2 cellular contexts compared by ENCODE assay signal in the genomic region with DNA sequence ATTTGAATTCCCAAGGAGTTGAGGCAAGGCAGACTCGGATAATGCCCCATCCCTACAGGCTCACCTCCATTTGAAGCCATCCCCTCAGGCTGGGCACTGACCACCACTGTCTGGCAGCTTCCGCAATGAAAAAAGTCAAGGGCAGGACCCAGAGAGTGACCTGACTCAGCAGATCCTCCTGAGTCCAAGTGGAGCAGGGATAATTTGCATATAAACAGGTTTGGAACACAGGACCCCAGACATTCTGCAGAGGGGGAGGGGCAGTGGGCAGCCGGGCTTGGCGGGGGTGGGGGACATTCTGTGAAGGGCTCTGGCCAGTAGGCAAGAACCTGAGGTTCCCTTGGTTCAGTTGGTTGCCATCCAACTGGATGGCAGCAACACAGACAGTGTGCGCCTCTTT. TPM values are rescaled to one million over a fixed set of nuclear protein-coding genes. Genes with fewer than 3 reads are reported as not detected.
"Had no signal": no experiment of that assay in that cellular context is flagged by ENCODE, and none has a peak within 500 bp of the region (broad histone marks: within the 10 kb centered on the region; RNA-seq: fewer than 3 reads in every experiment).

TSS of gene NUTM2F (minus strand) at position 101 of the 400 bp plus-strand sequence. CDS start at position 80, 21 bp downstream.

RNA-seq across cellular contexts. Expression of gene NUTM2F, which starts in this region (rescaled TPM):
- total RNA-seq: G401, GM12878 had no signal
- polyA plus RNA-seq: GM12878 had no signal
